Comparison of ENCODE assay signal across 23 cellular contexts in the genomic region with DNA sequence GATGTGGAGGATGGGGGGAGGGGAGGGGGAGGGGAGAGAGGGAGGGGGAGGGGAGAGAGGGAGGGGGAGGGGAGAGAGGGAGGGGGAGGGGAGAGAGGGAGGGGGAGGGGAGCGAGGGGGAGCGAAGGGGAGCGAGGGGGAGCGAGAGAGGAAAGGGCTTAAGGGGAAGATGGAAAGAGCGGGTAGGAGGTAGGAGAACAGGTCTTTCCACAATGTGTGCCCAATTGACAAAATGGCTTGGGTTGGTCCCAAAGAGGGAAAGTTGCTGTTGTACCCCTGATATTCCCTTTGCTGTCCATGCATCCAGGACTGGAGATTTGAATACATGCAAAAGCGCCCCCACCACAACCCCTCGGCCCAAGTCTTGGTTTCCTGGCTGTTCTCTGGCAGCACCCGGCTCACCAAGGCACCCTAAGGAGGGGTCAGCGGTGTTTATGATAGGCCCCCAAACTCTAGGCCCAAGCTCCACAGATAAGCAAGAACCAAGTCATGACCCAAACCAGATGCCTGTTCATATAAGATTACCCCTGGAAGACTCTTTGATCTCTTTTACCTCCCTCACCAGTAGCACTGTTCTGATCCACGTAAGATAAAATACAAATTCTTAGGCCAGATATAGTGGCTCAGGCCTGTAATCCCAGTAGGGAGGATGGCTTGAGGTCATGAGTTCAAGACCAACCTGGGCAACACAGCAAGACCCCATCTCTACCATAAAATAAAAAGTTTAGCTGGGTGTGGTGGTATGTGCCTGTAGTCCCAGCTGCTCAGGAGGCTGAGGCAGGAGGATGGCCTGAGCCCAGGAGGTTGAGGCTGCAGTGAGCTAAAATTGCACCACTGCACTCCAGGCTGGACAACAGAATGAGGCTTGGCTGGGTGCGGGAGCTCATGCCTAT.
DNase-seq lines count a peak whose midpoint lies in the region; ATAC-seq, FAIRE-seq and TF ChIP-seq lines count a peak whose summit lies in the region.
"Had no signal": no experiment of that assay in that cellular context is flagged by ENCODE, and none has a peak within 500 bp of the region (broad histone marks: within the 10 kb centered on the region; RNA-seq: fewer than 3 reads in every experiment).

No MANE protein-coding gene starts in this region.

- no peaks in the 10 kb centered on the region for H3K9me1 ChIP-seq in keratinocyte (ENCODE audit: control insufficient read depth, extremely low read depth, insufficient read depth, low read length)

- DNase-seq in mammary epithelial cell (no peak), breast epithelium (ENCODE audit: low spot score in 2 of 2) (no peak), NCI-H526 treated with DMSO at 0.1 percent for 48 hours (lab: John Stamatoyannopoulos, UW) (peak; percentile 70), keratinocyte (ENCODE audit: low read depth, low spot score) (no peak), lower lobe of right lung (no peak)
- DNase-seq in activated naive CD4-positive, alpha-beta T cell (lab: John Stamatoyannopoulos, UW) = no peak
- DNase-seq: activated B cell treated with CpG ODN at 0.5 μM for 24 hours; activated CD4-positive, alpha-beta T cell treated with anti-CD3 and anti-CD28 coated beads, Interleukin-2, amount 50 U/mL, for 1 hour; activated CD8-positive, alpha-beta memory T cell treated with anti-CD3 and anti-CD28 coated beads, Interleukin-2, amount 10 ng/mL, durations not matched to agents 7 days and 5 days; endodermal cell; gastrocnemius medialis; GDM1; NCI-H1417 treated with DMSO at 0.1 percent for 48 hours; stimulated activated naive CD8-positive, alpha-beta T cell treated with anti-CD3 and anti-CD28 coated beads, Interleukin-15, Interleukin-2, amounts not matched to agents 100 U/mL and 50 U/mL, for 24 hours; SW 1271; testis had no signal

- H2AFZ ChIP-seq in mammary epithelial cell (ENCODE audit: low read depth, low read length) (no peak overlapping the region), keratinocyte (ENCODE audit: control insufficient read depth, low read length) (no peak overlapping the region)

- H3K79me2 ChIP-seq in mammary epithelial cell (ENCODE audit: insufficient read depth, low read length) = peaks cover 11% of the 10 kb centered on the region
- no peaks in the 10 kb centered on the region for H3K79me2 ChIP-seq in keratinocyte (ENCODE audit: control insufficient read depth, insufficient read depth, low read length)

- CTCF ChIA-PET in mammary epithelial cell (lab: Charles Lee; ENCODE audit: low non-redundant PET) = interaction anchor here (0.7 kb wide), 1 partner anchor 38 kb away, joined by 6 read pairs; no protein-coding TSS in a partner anchor

- in situ Hi-C loops in mammary epithelial cell (cut with MboI; ENCODE audit: low sequenced_read_pairs in 2 of 2) = no loop called here

- no peak overlapping the region for H3K9ac ChIP-seq in mammary epithelial cell (ENCODE audit: insufficient read depth, low read length)
- no peak overlapping the region for H3K9ac ChIP-seq in keratinocyte (ENCODE audit: control insufficient read depth, extremely low read depth, insufficient read depth, low read length)

- no peaks in the 10 kb centered on the region for H3K9me3 ChIP-seq in mammary epithelial cell (replicated peaks; ENCODE audit: insufficient read depth, low read length)
- H3K9me3 ChIP-seq in breast epithelium = no peaks in the 10 kb centered on the region
- no peaks in the 10 kb centered on the region for H3K9me3 ChIP-seq in keratinocyte (ENCODE audit: control insufficient read depth, low read depth, low read length)
- no peaks in the 10 kb centered on the region for H3K9me3 ChIP-seq in lower lobe of right lung
- H3K9me3 ChIP-seq: gastrocnemius medialis, MG63, neutrophil, testis had no signal

- intact Hi-C loops in mammary epithelial cell (cut with micrococcal nuclease) (no loop called here), breast epithelium (cut with DNase I; ENCODE audit: low total_unique reads) (loop anchor here (5.0 kb wide), 1 partner anchor 956 kb away; no protein-coding TSS in a partner anchor), lower lobe of right lung (cut with DNase I) (no loop called here)

- no peak for TF ChIP-seq POLR2A in breast epithelium (IDR thresholded peaks at IDR 0.05)

- no peak for FAIRE-seq in keratinocyte (lab: Jason Lieb, UNC)
- FAIRE-seq: GM19239, K562 had no signal

- H3K4me2 ChIP-seq in mammary epithelial cell (ENCODE audit: insufficient read depth, low read depth, low read length) (peak overlapping the region; percentile 62), keratinocyte (ENCODE audit: control insufficient read depth, extremely low read depth, insufficient read depth, low read depth, low read length) (peak overlapping the region; percentile 70)

- H3K27me3 ChIP-seq in mammary epithelial cell (ENCODE audit: insufficient read depth, low read length) (no peaks in the 10 kb centered on the region), breast epithelium (no peaks in the 10 kb centered on the region), keratinocyte (ENCODE audit: control insufficient read depth, extremely low read depth, insufficient read depth, low read length) (peaks cover 28% of the 10 kb centered on the region), lower lobe of right lung (ENCODE audit: low read depth) (no peaks in the 10 kb centered on the region)
- H3K27me3 ChIP-seq: gastrocnemius medialis, MG63, neutrophil, testis had no signal

- peaks cover 15% of the 10 kb centered on the region for H3K4me1 ChIP-seq in mammary epithelial cell (ENCODE audit: insufficient read depth, low read length)
- peaks cover 0 to 4% of the 10 kb centered on the region in 2 donors for H3K4me1 ChIP-seq in breast epithelium
- H3K4me1 ChIP-seq in keratinocyte (ENCODE audit: control insufficient read depth, extremely low read depth, insufficient read depth, low read length) = peaks cover 7% of the 10 kb centered on the region
- H3K4me1 ChIP-seq in lower lobe of right lung = peaks cover 57% of the 10 kb centered on the region

- no peak for TF ChIP-seq CTCF in mammary epithelial cell (conservative IDR thresholded peaks at IDR 0.05 in 1 of 2, IDR thresholded peaks at IDR 0.05 in 1 of 2; ENCODE audit: extremely low read depth in 1 of 2, insufficient read depth in 1 of 2, low read depth in 1 of 2, low read length in 2 of 2)
- TF ChIP-seq CTCF in breast epithelium (IDR thresholded peaks at IDR 0.05) = no peak
- TF ChIP-seq CTCF in keratinocyte (optimal IDR thresholded peaks at IDR 0.05 in 1 of 3, IDR thresholded peaks at IDR 0.05 in 1 of 3, conservative IDR thresholded peaks at IDR 0.05 in 1 of 3; ENCODE audit: extremely low read depth in 1 of 3, insufficient read depth in 2 of 3, low read length in 3 of 3) = no peak
- TF ChIP-seq CTCF in lower lobe of right lung (IDR thresholded peaks at IDR 0.05) = no peak

- H4K20me1 ChIP-seq in mammary epithelial cell (ENCODE audit: insufficient read depth, low read length) (peaks cover 12% of the 10 kb centered on the region), keratinocyte (ENCODE audit: control insufficient read depth, extremely low read depth, insufficient read depth, low read length) (peaks cover 18% of the 10 kb centered on the region)

- no peaks in the 10 kb centered on the region for H3K36me3 ChIP-seq in mammary epithelial cell (ENCODE audit: insufficient read depth, low read length)
- H3K36me3 ChIP-seq in breast epithelium = no peaks in the 10 kb centered on the region
- H3K36me3 ChIP-seq in keratinocyte (ENCODE audit: control insufficient read depth in 2 of 2, extremely low read depth in 1 of 2, insufficient read depth in 2 of 2, low read length in 2 of 2) = no peaks in the 10 kb centered on the region
- no peaks in the 10 kb centered on the region for H3K36me3 ChIP-seq in lower lobe of right lung
- H3K36me3 ChIP-seq: gastrocnemius medialis, MG63, neutrophil had no signal

- BruUV-seq in mammary epithelial cell (replicated peaks; lab: Mats Ljungman, UMichigan) = no TSS peak

- no peak overlapping the region for H3K4me3 ChIP-seq in mammary epithelial cell (replicated peaks in 1 of 3; ENCODE audit: insufficient read depth in 1 of 3, low read depth in 2 of 3, low read length in 3 of 3)
- H3K4me3 ChIP-seq in breast epithelium = peak overlapping the region in 1 of 3 donors; percentile 47
- no peak overlapping the region for H3K4me3 ChIP-seq in keratinocyte (ENCODE audit: control insufficient read depth in 2 of 3, extremely low read depth in 1 of 3, insufficient read depth in 2 of 3, low read depth in 1 of 3, low read length in 3 of 3)
- H3K4me3 ChIP-seq in lower lobe of right lung = no peak overlapping the region
- H3K4me3 ChIP-seq: K562, MG63, testis had no signal

- ATAC-seq in HG03378 (IDR thresholded peaks at IDR 0.05; ENCODE audit: unreplicated experiment) (no peak), lower lobe of right lung (no peak), GM21526 (IDR thresholded peaks at IDR 0.05; ENCODE audit: low FRiP score, unreplicated experiment) (no peak)
- ATAC-seq: activated CD8-positive, alpha-beta memory T cell treated with anti-CD3 and anti-CD28 coated beads, Interleukin-2, amount 10 ng/mL, durations not matched to agents 7 days and 5 days; K562; Panc1; stimulated activated naive CD8-positive, alpha-beta T cell treated with anti-CD3 and anti-CD28 coated beads, Interleukin-15, Interleukin-2, amounts not matched to agents 100 U/mL and 50 U/mL, for 24 hours had no signal

- no peak overlapping the region for H3K27ac ChIP-seq in mammary epithelial cell (ENCODE audit: insufficient read depth, low read depth, low read length)
- H3K27ac ChIP-seq in breast epithelium = no peak overlapping the region
- H3K27ac ChIP-seq in keratinocyte (ENCODE audit: control insufficient read depth, insufficient read depth, low read length) = no peak overlapping the region
- H3K27ac ChIP-seq in lower lobe of right lung = no peak overlapping the region
- H3K27ac ChIP-seq: testis had no signal

- WGBS in mammary epithelial cell (ENCODE audit: low coverage, missing lambda C conversion rate) = 98% methylated on average over 6 of the region's 11 CpGs

- dilution Hi-C loops in mammary epithelial cell (cut with HindIII; ENCODE audit: low sequenced_read_pairs) (no loop called here), keratinocyte (cut with MboI; ENCODE audit: extremely low pct_ligation_motif_present, low sequenced_read_pairs) (no loop called here)
